In genomic region chr22:19446603-19447387, GRCh38 we compare ENCODE assay signal across 1 cellular context.
TF ChIP-seq lines count a peak whose summit lies in the region.

No MANE protein-coding gene starts in this region.

TF ChIP-seq in HCT116, 20 proteins besides CTCF, POLR2A, EP300 and RAD21 (continued from another document):
- TF ChIP-seq, protein P1, sequence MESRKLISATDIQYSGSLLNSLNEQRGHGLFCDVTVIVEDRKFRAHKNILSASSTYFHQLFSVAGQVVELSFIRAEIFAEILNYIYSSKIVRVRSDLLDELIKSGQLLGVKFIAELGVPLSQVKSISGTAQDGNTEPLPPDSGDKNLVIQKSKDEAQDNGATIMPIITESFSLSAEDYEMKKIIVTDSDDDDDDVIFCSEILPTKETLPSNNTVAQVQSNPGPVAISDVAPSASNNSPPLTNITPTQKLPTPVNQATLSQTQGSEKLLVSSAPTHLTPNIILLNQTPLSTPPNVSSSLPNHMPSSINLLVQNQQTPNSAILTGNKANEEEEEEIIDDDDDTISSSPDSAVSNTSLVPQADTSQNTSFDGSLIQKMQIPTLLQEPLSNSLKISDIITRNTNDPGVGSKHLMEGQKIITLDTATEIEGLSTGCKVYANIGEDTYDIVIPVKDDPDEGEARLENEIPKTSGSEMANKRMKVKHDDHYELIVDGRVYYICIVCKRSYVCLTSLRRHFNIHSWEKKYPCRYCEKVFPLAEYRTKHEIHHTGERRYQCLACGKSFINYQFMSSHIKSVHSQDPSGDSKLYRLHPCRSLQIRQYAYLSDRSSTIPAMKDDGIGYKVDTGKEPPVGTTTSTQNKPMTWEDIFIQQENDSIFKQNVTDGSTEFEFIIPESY (IDR thresholded peaks at IDR 0.05; ENCODE audit: extremely low read depth, insufficient replicate concordance, low read length), result no peak
